In the genomic region with DNA sequence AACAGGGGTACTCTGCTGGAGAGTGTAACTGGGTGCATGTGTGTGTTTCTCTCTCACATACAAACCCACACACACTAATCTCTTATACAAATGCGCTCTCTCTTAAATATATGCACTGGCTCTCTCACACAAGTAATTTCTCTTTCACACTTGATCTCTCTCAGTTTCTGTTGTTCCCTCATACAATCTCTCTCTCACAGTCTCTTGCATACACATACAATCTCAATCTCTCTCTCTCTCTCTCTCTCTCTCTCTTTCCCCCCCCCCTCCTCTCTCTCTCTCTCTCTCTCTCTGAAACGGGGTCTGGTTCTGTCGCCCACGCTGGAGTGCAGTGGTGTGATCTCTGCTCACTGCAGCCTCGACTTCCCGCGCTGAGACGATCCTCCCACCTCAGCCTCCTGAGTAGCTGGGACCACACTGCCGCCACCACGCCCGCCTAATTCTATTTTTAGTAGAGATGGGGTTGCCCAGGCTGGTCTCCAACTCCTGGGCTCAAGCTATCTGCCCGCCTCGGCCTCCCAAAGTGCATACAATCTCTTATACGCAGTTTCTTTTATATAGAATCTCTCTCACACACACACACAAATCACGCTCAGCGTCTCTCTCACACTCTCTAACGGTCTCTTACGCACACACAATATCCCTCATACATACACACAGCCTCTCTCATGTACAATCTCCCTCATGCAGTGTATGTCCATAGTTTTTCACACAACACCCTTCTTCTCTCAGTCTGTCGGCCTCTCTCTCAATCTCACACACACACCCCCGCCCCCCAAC, we compare ENCODE assay signal across 8 cellular contexts. TPM values are rescaled to one million over a fixed set of nuclear protein-coding genes. Genes with fewer than 3 reads are reported as not detected.
A peak's percentile ranks its signal among the peaks of the same experiment; 100 is the strongest.
DNase-seq lines count a peak whose midpoint lies in the region; ATAC-seq and TF ChIP-seq lines count a peak whose summit lies in the region.

No MANE protein-coding gene starts in this region.

- peaks cover 13% of the 10 kb centered on the region for H3K4me1 ChIP-seq in GM23248 (ENCODE audit: insufficient read depth)
- peaks cover 5 to 71% (median 59%) of the 10 kb centered on the region in 9 donors for H3K4me1 ChIP-seq in heart right ventricle
- peaks cover 3 to 4% (median 4%) of the 10 kb centered on the region in 3 donors for H3K4me1 ChIP-seq in skeletal muscle tissue (ENCODE audit: control insufficient read depth in 3 of 3, insufficient read depth in 3 of 3, low read length in 3 of 3)

- in situ Hi-C loops in GM23248 (cut with MboI) = no loop called here

- H3K9ac ChIP-seq in GM23248 (peak overlapping the region; percentile 89; the same call in 1 of the 2 replicates), skeletal muscle tissue (ENCODE audit: low read depth in 1 of 3, low read length in 3 of 3) (no peak overlapping the region)

- intact Hi-C loops in heart right ventricle (cut with DNase I) = loop anchor here in 7 of 10 donors (2.0 to 5.0 kb wide), 6 partner anchors 37 to 88 kb away; a partner anchor contains a TSS

- 55 to 77% methylated on average over 16 to 20 of the region's 20 CpGs for WGBS in GM23248 (ENCODE audit: low coverage in 1 of 2, low lambda C conversion rate in 2 of 2, missing lambda C conversion rate in 2 of 2), 2 experiments
- 57 to 61% methylated on average over 19 to 20 of the region's 20 CpGs for WGBS in heart right ventricle, 2 donors

- no peaks in the 10 kb centered on the region for H4K20me1 ChIP-seq in GM23248 (ENCODE audit: insufficient read depth)

- H3K27me3 ChIP-seq in GM23248 (replicated peaks; ENCODE audit: insufficient read depth) = no peaks in the 10 kb centered on the region
- H3K27me3 ChIP-seq in heart right ventricle = no peaks in the 10 kb centered on the region
- H3K27me3 ChIP-seq in skeletal muscle tissue (ENCODE audit: control insufficient read depth in 3 of 3, insufficient read depth in 3 of 3, low read length in 3 of 3) = no peaks in the 10 kb centered on the region

- H3K9me3 ChIP-seq in GM23248 (ENCODE audit: low read depth) (no peaks in the 10 kb centered on the region), heart right ventricle (no peaks in the 10 kb centered on the region), skeletal muscle tissue (ENCODE audit: control insufficient read depth in 3 of 3, low read length in 3 of 3) (no peaks in the 10 kb centered on the region)

- H2AFZ ChIP-seq in GM23248 = peak overlapping the region; percentile 100

- H3F3A ChIP-seq in GM23248 (ENCODE audit: insufficient read depth) = 0 out of 2 replicates have a peak, but pooled peaks cover 4% of the 10 kb centered on the region

- H3K79me2 ChIP-seq in GM23248 (ENCODE audit: insufficient read depth) = peaks cover 34% of the 10 kb centered on the region

- ATAC-seq in heart right ventricle (peak in 1 of 8 donors; percentile 10), HG03097 (IDR thresholded peaks at IDR 0.05; ENCODE audit: low FRiP score, unreplicated experiment) (no peak), GM18868 (IDR thresholded peaks at IDR 0.05; ENCODE audit: unreplicated experiment) (no peak)

- H3K4me3 ChIP-seq in GM23248 (peak overlapping the region; percentile 100), heart right ventricle (peak overlapping the region in 9 of 10 donors; percentile 73 to 93 (median 89)), skeletal muscle tissue (ENCODE audit: low read length in 3 of 3) (peak overlapping the region; percentile 35 to 66 (median 58))

- H3K36me3 ChIP-seq in GM23248 (ENCODE audit: low read depth) (no peaks in the 10 kb centered on the region), heart right ventricle (no peaks in the 10 kb centered on the region), skeletal muscle tissue (ENCODE audit: control insufficient read depth in 3 of 3, insufficient read depth in 3 of 3, low read length in 3 of 3) (no peaks in the 10 kb centered on the region)

- H3K4me2 ChIP-seq in GM23248 (ENCODE audit: unreplicated experiment) = peak overlapping the region; percentile 13

- H3K27ac ChIP-seq in GM23248 (no peak overlapping the region), VCaP (peak overlapping the region; percentile 82), heart right ventricle (peak overlapping the region; percentile 16 to 97 (median 92)), skeletal muscle tissue (ENCODE audit: low read depth, low read length) (peak overlapping the region; percentile 76)

- no peaks in the 10 kb centered on the region for H3K9me2 ChIP-seq in GM23248 (ENCODE audit: insufficient read depth)

- TF ChIP-seq CTCF in VCaP (conservative IDR thresholded peaks at IDR 0.05) (no peak), heart right ventricle (IDR thresholded peaks at IDR 0.05) (no peak)

- DNase-seq in GM23248 = no peak
- DNase-seq in heart right ventricle = no peak
- no peak for DNase-seq in NCI-H345 treated with DMSO at 0.1 percent for 48 hours (lab: John Stamatoyannopoulos, UW; ENCODE audit: unreplicated experiment)
- DNase-seq in NCI-H774 (lab: John Stamatoyannopoulos, UW) = no peak

RNA-seq across cellular contexts. Expression of a gene that starts 0.5 kb away (rescaled TPM):
- total RNA-seq in GM23248 (2014; rRNA removed; shearing (Covaris generic)) = 4.2 and 5.2 TPM in 2 replicates
- polyA plus RNA-seq in GM23248 (2016; fragmentation: Nextera tagmentation; extraction: Ambion mirVana) = 6.1 and 6.2 TPM in 2 replicates
- total RNA-seq in heart right ventricle = 1 to 10 TPM; 6.0 to 9.4 (median 7.8) TPM
- 1 to 10 TPM; 4.1 to 7.0 TPM for polyA plus RNA-seq in heart right ventricle
- total RNA-seq in skeletal muscle tissue = 2.1 TPM
